18 cellular contexts compared by ENCODE assay signal in genomic region chr14:100828448-100828834, GRCh38. TPM values are rescaled to one million over a fixed set of nuclear protein-coding genes. Genes with fewer than 3 reads are reported as not detected.
DNase-seq lines count a peak whose midpoint lies in the region; TF ChIP-seq lines count a peak whose summit lies in the region.
"Had no signal": no experiment of that assay in that cellular context is flagged by ENCODE, and none has a peak within 500 bp of the region (broad histone marks: within the 10 kb centered on the region; RNA-seq: fewer than 3 reads in every experiment).

No MANE protein-coding gene starts in this region.

- H3K36me3 Mint-ChIP-seq in neural crest cell (ENCODE audit: low read depth): peaks cover 11% of the 10 kb centered on the region

- H3K36me3 ChIP-seq in HUES6 (ENCODE audit: control insufficient read depth, insufficient read depth, low read length): peaks cover 20% of the 10 kb centered on the region; the same call in 1 of the 2 replicates
- peaks cover 34% of the 10 kb centered on the region for H3K36me3 ChIP-seq in brain microvascular endothelial cell (replicated peaks)
- H3K36me3 ChIP-seq: transverse colon had no signal

- DNase-seq in AG08395 (ENCODE audit: low spot score) (peak; percentile 54), brain microvascular endothelial cell (no peak), neural crest cell (ENCODE audit: low read depth, low spot score) (no peak), NCI-H1417 (lab: John Stamatoyannopoulos, UW) (no peak), HuH-7.5 (ENCODE audit: low spot score) (no peak), HCEC 1CT (no peak), NCI-H146 (lab: John Stamatoyannopoulos, UW) (no peak)
- DNase-seq: GF-D8; NCI-H1417 treated with DMSO at 0.1 percent for 48 hours; NCI-H2171 treated with DMSO at 0.1 percent for 48 hours; stimulated activated naive CD4-positive, alpha-beta T cell treated with Interleukin-2 at 50 U/mL for 16 hours; transverse colon had no signal

- peaks cover 11% of the 10 kb centered on the region for H3K27me3 ChIP-seq in HUES6 (ENCODE audit: control insufficient read depth, insufficient read depth, low read length)
- H3K27me3 ChIP-seq in brain microvascular endothelial cell (replicated peaks): no peaks in the 10 kb centered on the region

- H3K4me3 ChIP-seq in HUES6 (ENCODE audit: low read depth, low read length): peak overlapping the region; percentile 34; the same call in 1 of the 2 replicates
- peak overlapping the region; percentile 82 for H3K4me3 ChIP-seq in brain microvascular endothelial cell (ENCODE audit: low read depth, low read length)
- H3K4me3 ChIP-seq: transverse colon had no signal

- H3K9me3 ChIP-seq in HUES6 (ENCODE audit: control insufficient read depth, insufficient read depth, low read depth, low read length): peaks cover 33% of the 10 kb centered on the region
- H3K9me3 ChIP-seq: transverse colon had no signal

- H3K9me3 Mint-ChIP-seq in neural crest cell: peaks cover 3% of the 10 kb centered on the region
- H3K9me3 Mint-ChIP-seq: activated T-helper 17 cell treated with anti-CD3 and anti-CD28 coated beads, Interleukin-2, amount 50 U/mL, for 72 hours had no signal

- peaks cover 37% of the 10 kb centered on the region for H3K4me1 ChIP-seq in HUES6 (ENCODE audit: control insufficient read depth, insufficient read depth, low read length)
- H3K4me1 ChIP-seq: transverse colon had no signal

- in situ Hi-C loops in brain microvascular endothelial cell (cut with HindIII; ENCODE audit: low pct_ligation_motif_present, low sequenced_read_pairs): no loop called here

- H3K27me3 Mint-ChIP-seq in neural crest cell (ENCODE audit: low read depth): no peaks in the 10 kb centered on the region

- TF ChIP-seq CTCF in brain microvascular endothelial cell (IDR thresholded peaks at IDR 0.05; ENCODE audit: low read depth, low read length, missing control alignments) (no peak), neural crest cell (conservative IDR thresholded peaks at IDR 0.05) (no peak)

- peak overlapping the region; percentile 96 for H3K27ac Mint-ChIP-seq in neural crest cell (ENCODE audit: unreplicated experiment)
- H3K27ac Mint-ChIP-seq: activated T-helper 17 cell treated with anti-CD3 and anti-CD28 coated beads, Interleukin-2, amount 50 U/mL, for 72 hours; B cell had no signal

- H3K9ac ChIP-seq in HUES6 (ENCODE audit: low read length): no peak overlapping the region

- H3K4me3 Mint-ChIP-seq in neural crest cell: no peak overlapping the region
- H3K4me3 Mint-ChIP-seq: activated T-helper 17 cell treated with anti-CD3 and anti-CD28 coated beads, Interleukin-2, amount 50 U/mL, for 72 hours; B cell had no signal

- H3K4me1 Mint-ChIP-seq in neural crest cell: peaks cover 60% of the 10 kb centered on the region
- H3K4me1 Mint-ChIP-seq: activated T-helper 17 cell treated with anti-CD3 and anti-CD28 coated beads, Interleukin-2, amount 50 U/mL, for 72 hours had no signal

- no peak overlapping the region for H3K27ac ChIP-seq in HUES6 (ENCODE audit: low read depth, low read length)
- H3K27ac ChIP-seq in brain microvascular endothelial cell: no peak overlapping the region
- H3K27ac ChIP-seq: transverse colon had no signal

RNA-seq across cellular contexts. Expression of gene MEG3, which starts 2.5 kb away (rescaled TPM):
- total RNA-seq in neural crest cell: 0.96 and 1.0 TPM in 2 replicates
- total RNA-seq: activated T-helper 17 cell treated with anti-CD3 and anti-CD28 coated beads, Interleukin-2, amount 50 U/mL, for 72 hours; B cell; chondrocyte; SK-MEL-5; T-helper 2 cell treated with Interferon-gamma antibody and Interleukin-4, amounts not matched to agents 100 ng/mL and 5 ng/mL, for 36 hours had no signal
